ENCODE assay signal across 19 cellular contexts in the genomic region with DNA sequence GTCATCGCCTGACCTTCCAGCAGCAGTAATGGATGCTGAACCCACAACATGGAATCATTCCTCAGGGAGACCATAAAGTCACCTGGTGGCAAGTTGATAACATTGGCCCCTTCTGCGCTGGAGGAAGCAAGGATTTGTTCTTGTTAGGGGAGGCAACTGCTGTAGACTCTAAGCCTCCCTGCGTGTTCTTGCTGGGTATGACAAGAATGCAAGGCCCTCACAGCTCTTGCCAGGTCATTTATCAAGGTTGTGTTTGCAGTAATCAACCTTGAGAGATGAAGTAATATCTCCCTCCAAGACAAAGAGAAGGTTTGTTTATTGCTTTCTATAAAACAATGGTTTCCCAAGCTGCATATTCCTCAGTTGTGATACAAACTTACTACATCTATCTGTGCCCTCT.
DNase-seq lines count a peak whose midpoint lies in the region; ATAC-seq and TF ChIP-seq lines count a peak whose summit lies in the region.
"Had no signal": no experiment of that assay in that cellular context is flagged by ENCODE, and none has a peak within 500 bp of the region (broad histone marks: within the 10 kb centered on the region; RNA-seq: fewer than 3 reads in every experiment).

No MANE protein-coding gene starts in this region.

- no peak overlapping the region for H4K5ac ChIP-seq in mesendoderm (ENCODE audit: low read length)

- no peaks in the 10 kb centered on the region for H3K36me3 ChIP-seq in body of pancreas (replicated peaks in 1 of 2; ENCODE audit: insufficient read depth in 1 of 2, low read depth in 2 of 2)
- no peaks in the 10 kb centered on the region for H3K36me3 ChIP-seq in mesendoderm (ENCODE audit: control insufficient read depth, insufficient read depth, low read length)
- no peaks in the 10 kb centered on the region for H3K36me3 ChIP-seq in mucosa of descending colon (ENCODE audit: low read depth)
- H3K36me3 ChIP-seq: BLaER1, HAP-1 had no signal

- H3K23ac ChIP-seq in mesendoderm (ENCODE audit: low read length): no peak overlapping the region

- H3K27ac ChIP-seq in body of pancreas (peak overlapping the region in 3 of 4 donors; percentile 42 to 61 (median 58)), mesendoderm (ENCODE audit: low read depth, low read length) (no peak overlapping the region)
- H3K27ac ChIP-seq: 22Rv1, BLaER1, C4-2B had no signal

- no peak for TF ChIP-seq CTCF in body of pancreas (IDR thresholded peaks at IDR 0.05)
- TF ChIP-seq CTCF in mucosa of descending colon (IDR thresholded peaks at IDR 0.05): no peak

- H3K4me1 ChIP-seq in body of pancreas: peaks cover 15% of the 10 kb centered on the region
- H3K4me1 ChIP-seq in mesendoderm (ENCODE audit: control insufficient read depth, low read depth, low read length): no peaks in the 10 kb centered on the region
- no peaks in the 10 kb centered on the region for H3K4me1 ChIP-seq in mucosa of descending colon (ENCODE audit: low read depth)
- H3K4me1 ChIP-seq: BLaER1, HAP-1 had no signal

- H3K27me3 ChIP-seq in body of pancreas: no peaks in the 10 kb centered on the region
- H3K27me3 ChIP-seq in mesendoderm (ENCODE audit: insufficient read depth, low read length, poor library complexity): no peaks in the 10 kb centered on the region
- H3K27me3 ChIP-seq: BLaER1 had no signal

- no peak overlapping the region for H3K9ac ChIP-seq in mesendoderm (ENCODE audit: low read length)
- H3K9ac ChIP-seq: BLaER1 had no signal

- H2BK5ac ChIP-seq in mesendoderm (ENCODE audit: low read length): no peak overlapping the region

- no peaks in the 10 kb centered on the region for H3K9me3 ChIP-seq in body of pancreas
- H3K9me3 ChIP-seq in mucosa of descending colon: no peaks in the 10 kb centered on the region
- H3K9me3 ChIP-seq: BLaER1, HAP-1 had no signal

- no peak overlapping the region for H4K8ac ChIP-seq in mesendoderm (ENCODE audit: low read depth, low read length)

- TF ChIP-seq POLR2A in body of pancreas (IDR thresholded peaks at IDR 0.05): no peak

- WGBS in body of pancreas, 2 donors: 41 to 53% methylated on average over 3 of the region's 3 CpGs
- no CpG with 5 or more reads among the region's 3 CpGs for WGBS in mesendoderm (ENCODE audit: extremely low coverage, insufficient coverage, low lambda C conversion rate)

- no peaks in the 10 kb centered on the region for H3K79me2 ChIP-seq in mesendoderm (ENCODE audit: control insufficient read depth, insufficient read depth, low read length)

- no peak overlapping the region for H3K56ac ChIP-seq in mesendoderm (ENCODE audit: low read length)

- no peak overlapping the region for H2BK120ac ChIP-seq in mesendoderm (ENCODE audit: low read depth, low read length)

- peak; percentile 78 for DNase-seq in NCI-H226
- DNase-seq in body of pancreas: peak in 2 of 4 donors; percentile 34 to 35
- DNase-seq in mesendoderm: peak; percentile 37
- peak; percentile 9 for DNase-seq in renal cortical epithelial cell (ENCODE audit: low read depth)
- DNase-seq in middle frontal gyrus (ENCODE audit: extremely low spot score, low spot score): no peak
- DNase-seq in cerebellum (ENCODE audit: low spot score): no peak
- no peak for DNase-seq in activated naive CD4-positive, alpha-beta T cell treated with Interleukin-2 at 50 U/mL for 16 hours
- no peak for DNase-seq in mucosa of descending colon
- DNase-seq: Caco-2; CD4-positive, CD25-positive, alpha-beta regulatory T cell; CD8-positive, alpha-beta T cell; DMS153; DND-41; GOT3; HFFc6 had no signal

- intact Hi-C loops in body of pancreas (cut with DNase I): no loop called here
- intact Hi-C loops in mucosa of descending colon (cut with DNase I, micrococcal nuclease): no loop called here

- H3K4me3 ChIP-seq in body of pancreas: no peak overlapping the region
- H3K4me3 ChIP-seq in mesendoderm (ENCODE audit: low read length): no peak overlapping the region
- no peak overlapping the region for H3K4me3 ChIP-seq in mucosa of descending colon
- H3K4me3 ChIP-seq: BLaER1, HAP-1 had no signal

- no peaks in the 10 kb centered on the region for H3K79me1 ChIP-seq in mesendoderm (ENCODE audit: low read length)

- ATAC-seq in body of pancreas (peak; percentile 74), mucosa of descending colon (no peak)
- ATAC-seq: CD8-positive, alpha-beta T cell had no signal

- no peak overlapping the region for H2BK15ac ChIP-seq in mesendoderm (replicated peaks; ENCODE audit: low read depth)

- H2AK5ac ChIP-seq in mesendoderm (ENCODE audit: low read length): no peak overlapping the region

- no peak overlapping the region for H3K18ac ChIP-seq in mesendoderm (ENCODE audit: low read length)

- no peak overlapping the region for H3K4ac ChIP-seq in mesendoderm (ENCODE audit: low read depth, low read length)

- no peak overlapping the region for H3K4me2 ChIP-seq in mesendoderm (ENCODE audit: low read length)
- H3K4me2 ChIP-seq: BLaER1 had no signal

Comparison
In these comparisons a context has a peak if more than half of its experiments do, and no peak if none do; other contexts are left out.
1. DNase-seq: peak in NCI-H226 (single experiment), mesendoderm (single experiment) and renal cortical epithelial cell (single experiment); none in middle frontal gyrus (single experiment), cerebellum (single experiment), activated naive CD4-positive, alpha-beta T cell treated with Interleukin-2 at 50 U/mL for 16 hours (single experiment) and mucosa of descending colon (0 of 3).